ENCODE assay signal across 14 cellular contexts in the genomic region with DNA sequence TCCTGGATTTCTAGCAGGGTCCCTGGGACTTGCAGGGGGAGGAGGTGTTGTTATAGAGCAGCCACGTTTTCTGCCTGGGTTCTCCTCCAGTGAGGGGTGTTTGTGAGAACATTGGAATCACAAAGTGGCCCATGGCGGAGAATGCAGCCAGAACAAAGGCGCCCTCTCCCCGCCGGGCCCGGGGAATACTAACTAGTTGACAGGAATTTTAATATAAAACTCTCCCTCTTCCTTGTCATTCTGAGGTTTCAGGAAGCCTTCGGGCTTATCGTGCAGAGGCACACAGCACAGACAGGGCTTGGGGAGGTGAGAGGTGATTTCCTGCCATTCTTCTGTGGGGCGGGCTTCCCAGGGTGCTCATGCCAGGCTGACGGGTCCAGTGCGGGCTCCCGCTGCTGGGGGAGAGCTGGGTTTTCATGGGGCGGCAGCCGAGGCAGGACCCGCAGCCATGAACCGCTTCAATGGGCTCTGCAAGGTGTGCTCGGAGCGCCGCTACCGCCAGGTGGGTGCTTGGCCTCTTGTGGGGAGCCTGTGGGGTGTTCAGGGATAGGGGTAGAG. TPM values are rescaled to one million over a fixed set of nuclear protein-coding genes. Genes with fewer than 3 reads are reported as not detected.
DNase-seq lines count a peak whose midpoint lies in the region; ATAC-seq, FAIRE-seq and TF ChIP-seq lines count a peak whose summit lies in the region.
"Had no signal": no experiment of that assay in that cellular context is flagged by ENCODE, and none has a peak within 500 bp of the region (broad histone marks: within the 10 kb centered on the region; RNA-seq: fewer than 3 reads in every experiment).

No MANE protein-coding gene starts in this region.

- H3K4me1 Mint-ChIP-seq in mesothelial cell of epicardium = peaks cover 12% of the 10 kb centered on the region

- intact Hi-C loops in heart left ventricle (cut with DNase I) (loop anchor here in 9 of 10 donors (2.0 to 10.0 kb wide), 9 partner anchors 44 to 86 kb away; no protein-coding TSS in a partner anchor), tibial artery (cut with DNase I; ENCODE audit: low total_unique reads) (no loop called here), PC-9 (cut with micrococcal nuclease; ENCODE audit: unreplicated experiment) (no loop called here)

- H3K9me3 Mint-ChIP-seq in mesothelial cell of epicardium = no peaks in the 10 kb centered on the region

- POLR2A ChIA-PET in PC-9 (lab: Charles Lee; ENCODE audit: unreplicated experiment) = no interaction called here

- H3K4me3 ChIP-seq in heart left ventricle (peak overlapping the region; percentile 23 to 71 (median 62)), tibial artery (peak overlapping the region; percentile 14 to 17), PC-9 (no peak overlapping the region)

- H3K36me3 Mint-ChIP-seq in mesothelial cell of epicardium = peaks cover 3% of the 10 kb centered on the region

- H3F3A ChIP-seq in PC-9 (ENCODE audit: insufficient read depth, low read depth) = no peaks in the 10 kb centered on the region

- peak overlapping the region; percentile 69 for H3K27ac Mint-ChIP-seq in mesothelial cell of epicardium

- H3K9me3 ChIP-seq in heart left ventricle = no peaks in the 10 kb centered on the region
- no peaks in the 10 kb centered on the region for H3K9me3 ChIP-seq in tibial artery
- no peaks in the 10 kb centered on the region for H3K9me3 ChIP-seq in PC-9 (ENCODE audit: insufficient read depth, low read depth)

- H2AFZ ChIP-seq in PC-9 = no peak overlapping the region

- no peaks in the 10 kb centered on the region for H3K9me2 ChIP-seq in PC-9 (ENCODE audit: insufficient read depth)

- TF ChIP-seq POLR2A in heart left ventricle (IDR thresholded peaks at IDR 0.05) (peak in 1 of 2 donors; percentile 40), GM12891 (IDR thresholded peaks at IDR 0.05; ENCODE audit: low read depth, low read length) (no peak)

- CTCF ChIA-PET in PC-9 (lab: Charles Lee) = no interaction called here

- ATAC-seq in heart left ventricle = peak in 3 of 4 donors; percentile 66 to 77 (median 72)

- TF ChIP-seq CTCF in heart left ventricle (IDR thresholded peaks at IDR 0.05) = peak in 2 of 12 donors; percentile 25 to 27
- TF ChIP-seq CTCF in mesothelial cell of epicardium (IDR thresholded peaks at IDR 0.05; ENCODE audit: unreplicated experiment) = no peak
- TF ChIP-seq CTCF in tibial artery (IDR thresholded peaks at IDR 0.05) = no peak
- no peak for TF ChIP-seq CTCF in PC-9 (conservative IDR thresholded peaks at IDR 0.05)

- no peak for FAIRE-seq in GM12891 (lab: Jason Lieb, UNC)

- no peak overlapping the region for H3K4me3 Mint-ChIP-seq in mesothelial cell of epicardium

- no TSS peak for BruUV-seq in PC-9 (replicated peaks; lab: Mats Ljungman, UMichigan)

- H3K27ac ChIP-seq in caudate nucleus (ENCODE audit: low read depth, low read length) = peak overlapping the region; percentile 76
- H3K27ac ChIP-seq in heart left ventricle = peak overlapping the region; percentile 67 to 91 (median 87)
- H3K27ac ChIP-seq in tibial artery = peak overlapping the region; percentile 71 to 73
- H3K27ac ChIP-seq in PC-9 = no peak overlapping the region
- H3K27ac ChIP-seq: WERI-Rb-1 had no signal

- 36 to 59% (median 45%) methylated on average over 10 to 20 of the region's 20 CpGs for WGBS in heart left ventricle, 4 donors

- no peak overlapping the region for H3K4me2 ChIP-seq in PC-9

- no peaks in the 10 kb centered on the region for H3K79me2 ChIP-seq in PC-9 (ENCODE audit: low read depth)

- DNase-seq in caudate nucleus (lab: John Stamatoyannopoulos, UW) (no peak), heart left ventricle (peak in 4 of 5 donors; percentile 59 to 72 (median 68)), mesothelial cell of epicardium (ENCODE audit: low spot score in 2 of 2, unreplicated experiment in 2 of 2) (no peak), tibial artery (no peak), KG1 (lab: John Stamatoyannopoulos, UW) (no peak), PC-9 (no peak), NCI-H345 treated with DMSO at 0.1 percent for 48 hours (lab: John Stamatoyannopoulos, UW; ENCODE audit: unreplicated experiment) (no peak), GM12891 (ENCODE audit: insufficient read length, low spot score) (no peak)
- DNase-seq: activated CD8-positive, alpha-beta memory T cell treated with anti-CD3 and anti-CD28 coated beads, Interleukin-2, amount 50 U/mL, for 4 hours; effector memory CD4-positive, alpha-beta T cell; NCI-H1436; NCI-H82; retina; WERI-Rb-1 had no signal

- H3K36me3 ChIP-seq in heart left ventricle = peaks cover 0 to 13% (median 1%) of the 10 kb centered on the region in 9 donors
- H3K36me3 ChIP-seq in tibial artery = peaks cover 9 to 30% (median 22%) of the 10 kb centered on the region in 3 donors
- no peaks in the 10 kb centered on the region; the same call in 1 of the 2 replicates for H3K36me3 ChIP-seq in PC-9 (ENCODE audit: low read depth)
- H3K36me3 ChIP-seq: WERI-Rb-1 had no signal

- no peaks in the 10 kb centered on the region for H3K27me3 Mint-ChIP-seq in mesothelial cell of epicardium (ENCODE audit: low read depth)

- H4K20me1 ChIP-seq in PC-9 (ENCODE audit: insufficient read depth) = no peaks in the 10 kb centered on the region

- H3K27me3 ChIP-seq in heart left ventricle (no peaks in the 10 kb centered on the region), tibial artery (no peaks in the 10 kb centered on the region), PC-9 (ENCODE audit: insufficient read depth, low read depth) (no peaks in the 10 kb centered on the region)

- H3K4me1 ChIP-seq in heart left ventricle = peaks cover 0 to 64% (median 30%) of the 10 kb centered on the region in 12 donors
- peaks cover 0 to 37% (median 14%) of the 10 kb centered on the region in 4 donors for H3K4me1 ChIP-seq in tibial artery
- peaks cover 8% of the 10 kb centered on the region; the same call in 1 of the 2 replicates for H3K4me1 ChIP-seq in PC-9 (replicated peaks; ENCODE audit: insufficient read depth)

TF ChIP-seq in GM12891, 5 proteins besides CTCF, POLR2A, EP300 and RAD21:
- TF ChIP-seq SPI1 (IDR thresholded peaks at IDR 0.05; ENCODE audit: low read depth, low read length) (no peak), TAF1 (IDR thresholded peaks at IDR 0.05; ENCODE audit: low read depth, low read length) (no peak), POU2F2 (IDR thresholded peaks at IDR 0.05; ENCODE audit: low read depth, low read length) (no peak), POLR2AphosphoS5 (IDR thresholded peaks at IDR 0.05; ENCODE audit: low read depth, low read length) (no peak), PAX5 (IDR thresholded peaks at IDR 0.05; ENCODE audit: insufficient read depth, low read length, severe bottlenecking) (no peak)
TF ChIP-seq in GM12891: peak in this region for 0.

RNA-seq across cellular contexts. Expression of a gene that starts 37.7 kb away (rescaled TPM):
- total RNA-seq in heart left ventricle = 100 to 1,000 TPM; 107 to 214 (median 139) TPM
- 100 to 1,000 TPM in 1 of 2 donors, 10 to 100 TPM in 1; 93.4 to 120 TPM for polyA plus RNA-seq in heart left ventricle
- total RNA-seq in mesothelial cell of epicardium = 24.9 to 26.6 TPM (median 26.3 TPM) in 3 replicates
- total RNA-seq in PC-9 (2021) = 61.8 and 75.8 TPM in 2 replicates
- polyA plus RNA-seq in GM12891 (2012; ENCODE audit: low read depth, missing spikeins) = 37.2 TPM

Comparison
In these comparisons a context has a peak if more than half of its experiments do, and no peak if none do; other contexts are left out.
1. DNase-seq: peak in heart left ventricle (4 of 5); none in caudate nucleus (0 of 61), mesothelial cell of epicardium (0 of 2), tibial artery (0 of 2), KG1 (single experiment), PC-9 (0 of 2), NCI-H345 treated with DMSO at 0.1 percent for 48 hours (single experiment) and GM12891 (single experiment).
2. intact Hi-C loops: an anchor here in heart left ventricle (2.0 to 10.0 kb wide); none called in tibial artery and PC-9.